1 cellular context compared by ENCODE assay signal in the genomic region with DNA sequence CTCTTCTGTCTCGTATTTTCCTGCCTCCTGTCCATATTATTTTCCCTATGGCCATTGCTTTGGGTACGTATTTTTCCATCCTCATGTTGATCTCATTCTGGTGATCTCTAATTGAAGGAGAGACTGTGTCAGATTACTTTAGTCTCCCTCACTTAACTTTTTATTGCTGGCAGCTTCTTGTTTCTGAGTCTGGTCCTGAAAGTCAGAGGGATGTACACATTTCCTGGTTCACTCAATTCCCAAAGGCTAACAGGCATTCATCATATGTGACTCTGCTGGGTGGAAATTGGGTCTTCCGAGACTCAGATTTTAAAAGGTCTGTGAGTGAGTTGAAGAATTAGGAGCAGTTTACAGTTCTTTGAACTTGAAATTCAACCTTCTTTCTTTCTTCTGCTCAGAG.
TF ChIP-seq lines count a peak whose summit lies in the region.

No MANE protein-coding gene starts in this region.

TF ChIP-seq in WTC11, 78 proteins besides CTCF, POLR2A, EP300 and RAD21 (continued from another document):
- no peak for TF ChIP-seq PRDM15 (CRISPR knock-in tag; IDR thresholded peaks at IDR 0.05)
